Comparison of ENCODE assay signal across 9 cellular contexts in the genomic region with DNA sequence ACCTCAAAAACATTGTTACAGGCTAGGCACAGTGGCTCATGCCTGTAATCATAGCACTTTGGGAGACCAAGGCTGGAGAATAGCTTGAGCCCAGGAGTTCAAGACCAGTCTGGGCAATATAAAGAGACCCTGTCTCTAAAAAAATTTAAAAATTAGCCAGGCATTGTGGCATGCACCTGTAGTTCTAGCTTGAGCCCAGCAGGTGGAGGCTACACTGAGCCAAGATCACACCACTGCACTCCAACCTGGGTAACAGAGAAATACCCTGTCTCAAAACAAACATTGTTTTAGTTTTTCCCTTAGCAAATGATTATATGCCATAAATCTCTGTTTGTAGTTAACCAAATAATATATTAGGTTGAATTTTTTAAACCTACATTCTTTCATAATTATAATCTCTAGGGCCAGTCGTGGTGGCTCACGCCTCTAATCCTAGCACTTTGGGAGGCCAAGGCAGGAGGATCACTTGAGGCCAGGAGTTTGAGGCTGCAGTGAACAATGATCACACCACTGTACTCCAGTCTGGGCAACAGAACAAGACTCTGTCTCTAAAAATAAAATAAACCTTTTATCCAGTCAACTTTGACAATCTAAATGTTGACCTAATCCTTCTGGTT. TPM values are rescaled to one million over a fixed set of nuclear protein-coding genes. Genes with fewer than 3 reads are reported as not detected.
DNase-seq lines count a peak whose midpoint lies in the region; ATAC-seq, FAIRE-seq and TF ChIP-seq lines count a peak whose summit lies in the region.
"Had no signal": no experiment of that assay in that cellular context is flagged by ENCODE, and none has a peak within 500 bp of the region (broad histone marks: within the 10 kb centered on the region; RNA-seq: fewer than 3 reads in every experiment).

No MANE protein-coding gene starts in this region.

- no peaks in the 10 kb centered on the region for H3K9me3 ChIP-seq in DOHH2 (ENCODE audit: control insufficient read depth, insufficient read depth, low read length)
- H3K9me3 ChIP-seq in body of pancreas, result no peaks in the 10 kb centered on the region
- H3K9me3 ChIP-seq in lung (ENCODE audit: control insufficient read depth in 2 of 2, insufficient read depth in 1 of 2, low read length in 1 of 2), result no peaks in the 10 kb centered on the region

- no peak for TF ChIP-seq POLR2A in body of pancreas (IDR thresholded peaks at IDR 0.05)

- ATAC-seq in GM23338 (peak; percentile 77), body of pancreas (peak; percentile 62), lung (ENCODE audit: insufficient read depth, low FRiP score) (no peak), HG02970 (IDR thresholded peaks at IDR 0.05; ENCODE audit: low FRiP score, unreplicated experiment) (no peak)

- DNase-seq in GM23338 (ENCODE audit: low spot score) (peak; percentile 58), RCC 7860 (ENCODE audit: low spot score) (no peak), body of pancreas (peak in 3 of 4 donors; percentile 15 to 39 (median 19)), lung (ENCODE audit: low spot score) (no peak), mesenteric fat pad (ENCODE audit: low spot score) (no peak), medulla oblongata (ENCODE audit: extremely low spot score) (no peak)

- H3K36me3 Mint-ChIP-seq in GM23338 (ENCODE audit: low read depth), result peaks cover 5% of the 10 kb centered on the region; the same call in 1 of the 3 replicates

- no peak overlapping the region for H3K27ac Mint-ChIP-seq in GM23338
- H3K27ac Mint-ChIP-seq: T-helper 1 cell treated with Interleukin-12 subunit alpha and Interleukin-12 subunit beta and Interleukin-4 antibody, amounts not matched to agents 30 μg/mL and 1 μg/mL, for 36 hours had no signal

- intact Hi-C loops in body of pancreas (cut with DNase I), result no loop called here

- no peaks in the 10 kb centered on the region for H3K4me1 ChIP-seq in DOHH2 (ENCODE audit: control insufficient read depth, low read length)
- no peaks in the 10 kb centered on the region for H3K4me1 ChIP-seq in GM23338 (ENCODE audit: insufficient read depth)
- peaks cover 9% of the 10 kb centered on the region for H3K4me1 ChIP-seq in body of pancreas
- H3K4me1 ChIP-seq in lung (ENCODE audit: control insufficient read depth in 2 of 2, insufficient read depth in 2 of 2, low read length in 2 of 2), result no peaks in the 10 kb centered on the region

- peak; percentile 69 for TF ChIP-seq CTCF in DOHH2 (IDR thresholded peaks at IDR 0.05; ENCODE audit: low read depth, low read length, poor library complexity, severe bottlenecking)
- peak; percentile 69 to 78 for TF ChIP-seq CTCF in GM23338 (conservative IDR thresholded peaks at IDR 0.05; ENCODE audit: low read depth in 2 of 2)
- TF ChIP-seq CTCF in body of pancreas (IDR thresholded peaks at IDR 0.05), result peak; percentile 28 to 66 (median 64)
- TF ChIP-seq CTCF in lung (IDR thresholded peaks at IDR 0.05; ENCODE audit: control extremely low read depth, extremely low read depth), result peak; percentile 13

- H4K20me1 ChIP-seq in DOHH2 (ENCODE audit: control insufficient read depth, insufficient read depth, low read depth, low read length) (no peaks in the 10 kb centered on the region), GM23338 (replicated peaks; ENCODE audit: insufficient read depth) (no peaks in the 10 kb centered on the region)

- H3K27ac ChIP-seq in DOHH2 (ENCODE audit: low read depth, low read length) (no peak overlapping the region), GM23338 (ENCODE audit: low read depth) (no peak overlapping the region), body of pancreas (no peak overlapping the region), lung (ENCODE audit: low read depth in 1 of 2, low read length in 1 of 2) (no peak overlapping the region)

- FAIRE-seq in RCC 7860 (lab: Jason Lieb, UNC), result peak; percentile 11

- H3K27me3 Mint-ChIP-seq in GM23338 (ENCODE audit: insufficient read depth, low read depth, poor library complexity), result no peaks in the 10 kb centered on the region

- H3K4me1 Mint-ChIP-seq in GM23338, result no peaks in the 10 kb centered on the region

- H3K9me2 ChIP-seq in DOHH2 (replicated peaks; ENCODE audit: control insufficient read depth, low read length) (no peaks in the 10 kb centered on the region), GM23338 (ENCODE audit: insufficient read depth) (peaks cover 5% of the 10 kb centered on the region; the same call in 1 of the 2 replicates)

- no peak overlapping the region for H3K4me3 ChIP-seq in DOHH2 (ENCODE audit: low read length)
- H3K4me3 ChIP-seq in GM23338, result no peak overlapping the region
- H3K4me3 ChIP-seq in body of pancreas, result no peak overlapping the region
- H3K4me3 ChIP-seq in lung, result no peak overlapping the region

- H3K4me3 Mint-ChIP-seq in GM23338, result no peak overlapping the region
- H3K4me3 Mint-ChIP-seq: T-helper 1 cell treated with Interleukin-12 subunit alpha and Interleukin-12 subunit beta and Interleukin-4 antibody, amounts not matched to agents 30 μg/mL and 1 μg/mL, for 36 hours had no signal

- H3F3A ChIP-seq in DOHH2 (ENCODE audit: control insufficient read depth, insufficient read depth) (no peaks in the 10 kb centered on the region), GM23338 (replicated peaks; ENCODE audit: low read depth) (no peaks in the 10 kb centered on the region)

- 84 to 86% methylated on average over 2 of the region's 2 CpGs for WGBS in body of pancreas, 2 donors
- WGBS in lung, 2 donors, result 98 to 100% methylated on average over 2 of the region's 2 CpGs

- H2AFZ ChIP-seq in GM23338, result no peak overlapping the region

- H3K79me2 ChIP-seq in DOHH2 (ENCODE audit: control insufficient read depth, low read length) (no peaks in the 10 kb centered on the region), GM23338 (replicated peaks; ENCODE audit: insufficient read depth) (no peaks in the 10 kb centered on the region)

- H3K4me2 ChIP-seq in DOHH2 (ENCODE audit: low read length) (no peak overlapping the region), GM23338 (no peak overlapping the region)

- H3K36me3 ChIP-seq in DOHH2 (ENCODE audit: control insufficient read depth, low read length), result no peaks in the 10 kb centered on the region
- no peaks in the 10 kb centered on the region for H3K36me3 ChIP-seq in GM23338 (ENCODE audit: insufficient read depth)
- H3K36me3 ChIP-seq in body of pancreas (replicated peaks in 1 of 2; ENCODE audit: insufficient read depth in 1 of 2, low read depth in 2 of 2), result no peaks in the 10 kb centered on the region
- H3K36me3 ChIP-seq in lung (ENCODE audit: control insufficient read depth in 2 of 2, insufficient read depth in 2 of 2, low read length in 2 of 2), result no peaks in the 10 kb centered on the region

- 0 out of 3 replicates have a peak, but pooled peaks cover 5% of the 10 kb centered on the region for H3K9me3 Mint-ChIP-seq in GM23338
- H3K9me3 Mint-ChIP-seq: T-helper 1 cell treated with Interleukin-12 subunit alpha and Interleukin-12 subunit beta and Interleukin-4 antibody, amounts not matched to agents 30 μg/mL and 1 μg/mL, for 36 hours had no signal

- H3K27me3 ChIP-seq in DOHH2 (ENCODE audit: control insufficient read depth, low read length) (no peaks in the 10 kb centered on the region), GM23338 (ENCODE audit: insufficient read depth) (no peaks in the 10 kb centered on the region), body of pancreas (no peaks in the 10 kb centered on the region), lung (ENCODE audit: control insufficient read depth, insufficient read depth) (no peaks in the 10 kb centered on the region)

RNA-seq across cellular contexts. Expression of gene CYP20A1, which starts 13.3 kb away (rescaled TPM):
- 18.5 and 21.0 TPM in 2 replicates for total RNA-seq in GM23338 (2014; rRNA removed; shearing (Covaris generic))
- polyA plus RNA-seq in GM23338 (2016; fragmentation: Nextera tagmentation; extraction: Ambion mirVana), result 12.2 and 17.0 TPM in 2 replicates
- 10 to 100 TPM; 18.9 to 21.4 TPM for total RNA-seq in body of pancreas
- 10 to 100 TPM; 28.5 to 31.5 TPM for total RNA-seq in lung
- 10 to 100 TPM; 10.9 to 13.6 TPM for polyA plus RNA-seq in lung
- 23.7 TPM for total RNA-seq in mesenteric fat pad

Comparison
In these comparisons a context has a peak if more than half of its experiments do, and no peak if none do; other contexts are left out.
1. CTCF ChIP-seq: peak in every context shown above with its lines; median percentile 74 in GM23338; 69 in DOHH2; 64 in body of pancreas; 13 in lung.
2. ATAC-seq: peak in GM23338 (single experiment) and body of pancreas (single experiment); none in lung (single experiment) and HG02970 (single experiment).
3. DNase-seq: peak in GM23338 (single experiment) and body of pancreas (3 of 4); none in RCC 7860 (single experiment), lung (single experiment), mesenteric fat pad (single experiment) and medulla oblongata (single experiment).